In genomic region chr4:146649232-146649631, GRCh38 we compare ENCODE assay signal across 1 cellular context.
TF ChIP-seq lines count a peak whose summit lies in the region.

No MANE protein-coding gene starts in this region.

TF ChIP-seq in WTC11, 78 proteins besides CTCF, POLR2A, EP300 and RAD21 (continued from another document):
- TF ChIP-seq E2F5 (CRISPR knock-in tag; IDR thresholded peaks at IDR 0.05), result no peak
- no peak for TF ChIP-seq FOXP4 (CRISPR knock-in tag; IDR thresholded peaks at IDR 0.05)
- TF ChIP-seq GABPB1 (CRISPR knock-in tag; IDR thresholded peaks at IDR 0.05), result no peak
- no peak for TF ChIP-seq ZNF263 (CRISPR knock-in tag; IDR thresholded peaks at IDR 0.05; ENCODE audit: low read depth)
- no peak for TF ChIP-seq EMX1 (CRISPR knock-in tag; IDR thresholded peaks at IDR 0.05)
- no peak for TF ChIP-seq ELF4 (CRISPR knock-in tag; IDR thresholded peaks at IDR 0.05; ENCODE audit: low read depth)
- TF ChIP-seq MXD4 (CRISPR knock-in tag; IDR thresholded peaks at IDR 0.05; ENCODE audit: borderline replicate concordance), result no peak
